8 cellular contexts compared by ENCODE assay signal in the genomic region with DNA sequence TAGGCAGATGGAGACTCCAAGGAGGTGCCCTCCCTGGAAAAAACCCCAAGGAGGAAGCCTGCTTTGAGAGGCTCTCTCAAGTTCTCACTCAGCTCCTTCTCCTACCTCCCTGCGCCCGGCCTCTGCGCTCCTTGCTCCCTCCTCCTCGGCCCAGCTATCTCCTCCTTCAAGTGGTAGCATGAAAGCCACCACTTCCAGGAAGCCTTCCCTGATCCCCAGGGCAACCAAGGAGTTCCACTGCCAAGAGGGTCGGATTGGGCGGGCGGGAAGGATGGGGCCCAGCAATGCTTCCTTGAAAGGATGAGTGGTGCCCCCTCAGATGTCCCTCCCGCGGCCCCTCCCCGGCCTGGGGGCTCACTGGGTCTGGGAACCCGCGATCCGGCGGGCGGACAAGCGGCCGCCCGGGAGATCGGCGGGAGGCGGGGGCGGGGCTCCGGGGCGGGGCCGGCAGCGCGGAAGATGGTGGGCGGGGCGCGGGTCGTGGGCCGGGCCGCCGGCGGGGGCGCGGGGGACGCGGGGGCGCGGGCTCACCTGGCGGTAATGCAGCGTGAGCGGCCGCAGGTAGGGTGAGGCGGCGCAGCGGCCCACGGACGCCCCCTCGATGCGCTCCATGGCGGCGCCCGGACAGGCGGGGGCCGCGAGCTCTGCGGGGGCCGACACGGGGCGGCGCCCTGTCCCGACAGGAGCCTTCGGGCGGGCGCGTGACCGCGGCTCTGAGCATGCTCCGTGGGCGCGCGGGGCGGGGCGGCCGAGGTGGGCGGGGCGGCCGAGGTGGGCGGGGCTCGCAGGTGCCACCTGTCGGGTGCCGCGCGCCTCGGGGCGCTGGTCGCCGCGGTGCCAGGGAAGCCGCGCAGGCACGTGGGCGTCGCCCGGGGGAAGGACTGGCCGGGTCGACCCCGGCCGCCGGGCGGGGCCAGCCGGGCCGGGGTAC. TPM values are rescaled to one million over a fixed set of nuclear protein-coding genes. Genes with fewer than 3 reads are reported as not detected.
A peak's percentile ranks its signal among the peaks of the same experiment; 100 is the strongest.
DNase-seq lines count a peak whose midpoint lies in the region; ATAC-seq and TF ChIP-seq lines count a peak whose summit lies in the region.

A gene (minus strand): TSS at position 715 of the 931 bp plus-strand sequence. CDS start 103 bp downstream, at position 612.

- H3K27ac ChIP-seq in adrenal gland: peak within 1 kb of the TSS in 1 of 5 donors; percentile 66
- peak within 1 kb of the TSS; percentile 16 to 60 for H3K27ac ChIP-seq in right atrium auricular region
- peak within 1 kb of the TSS; percentile 44 to 64 (median 54) for H3K27ac ChIP-seq in gastrocnemius medialis

- no peaks in the 10 kb centered on the region for H3K36me3 Mint-ChIP-seq in T-cell

- no peak for TF ChIP-seq POLR2A in adrenal gland (IDR thresholded peaks at IDR 0.05)
- peak; percentile 27 to 50 for TF ChIP-seq POLR2A in gastrocnemius medialis (IDR thresholded peaks at IDR 0.05)

- H3K4me3 ChIP-seq in adrenal gland (peak within 1 kb of the TSS in 3 of 4 donors; percentile 19 to 85 (median 40)), right atrium auricular region (peak within 1 kb of the TSS; percentile 49 to 57), gastrocnemius medialis (peak within 1 kb of the TSS; percentile 53 to 71 (median 60))

- H3K36me3 ChIP-seq in adrenal gland (replicated peaks in 1 of 2): no peaks in the 10 kb centered on the region
- no peaks in the 10 kb centered on the region for H3K36me3 ChIP-seq in right atrium auricular region
- H3K36me3 ChIP-seq in gastrocnemius medialis: no peaks in the 10 kb centered on the region

- 0 to 3% (median 1%) methylated on average over 2 to 101 of the region's 105 CpGs for WGBS in adrenal gland, 4 donors

- POLR2A ChIA-PET in T-cell (lab: Charles Lee): no interaction called here

- peaks cover 14 to 22% (median 15%) of the 10 kb centered on the region in 3 donors for H3K4me1 Mint-ChIP-seq in T-cell

- H3K9me3 Mint-ChIP-seq in T-cell: no peaks in the 10 kb centered on the region

- in situ Hi-C loops in ACHN (cut with HindIII; ENCODE audit: low pct_ligation_motif_present, low pct_unique_long_range_greater_than_20kb, low sequenced_read_pairs) (no loop called here), gastrocnemius medialis (cut with MboI; ENCODE audit: low sequenced_read_pairs in 4 of 4) (no loop called here)

- no peak within 1 kb of the TSS for H3K27ac Mint-ChIP-seq in T-cell

- H3K27me3 Mint-ChIP-seq in T-cell: no peaks in the 10 kb centered on the region

- H3K9me3 ChIP-seq in adrenal gland (replicated peaks in 1 of 3): no peaks in the 10 kb centered on the region
- no peaks in the 10 kb centered on the region for H3K9me3 ChIP-seq in right atrium auricular region
- no peaks in the 10 kb centered on the region for H3K9me3 ChIP-seq in gastrocnemius medialis

- CTCF ChIA-PET in T-cell (lab: Charles Lee): interaction anchor here in 1 of 2 donors (0.7 kb wide), 1 partner anchor 90 kb away, joined by 4 read pairs; no protein-coding TSS in a partner anchor

- TF ChIP-seq CTCF in adrenal gland (IDR thresholded peaks at IDR 0.05): no peak
- TF ChIP-seq CTCF in right atrium auricular region (IDR thresholded peaks at IDR 0.05): no peak
- no peak for TF ChIP-seq CTCF in gastrocnemius medialis (IDR thresholded peaks at IDR 0.05 in 4 of 5, conservative IDR thresholded peaks at IDR 0.05 in 1 of 5)

- peak within 1 kb of the TSS; percentile 73 to 76 (median 75) for H3K4me3 Mint-ChIP-seq in T-cell

- peak; percentile 58 for ATAC-seq in GM18907 (IDR thresholded peaks at IDR 0.05; ENCODE audit: unreplicated experiment)
- peak; percentile 88 to 93 (median 89) for ATAC-seq in T-cell (replicated peaks in 1 of 4)
- ATAC-seq in gastrocnemius medialis: peak; percentile 75 to 79
- ATAC-seq in HG02571 (IDR thresholded peaks at IDR 0.05; ENCODE audit: unreplicated experiment): no peak

- H3K27me3 ChIP-seq in adrenal gland (no peaks in the 10 kb centered on the region), right atrium auricular region (no peaks in the 10 kb centered on the region), gastrocnemius medialis (no peaks in the 10 kb centered on the region)

- DNase-seq in ACHN: peak; percentile 63
- DNase-seq in HT1080 (ENCODE audit: low read depth): peak; percentile 39
- DNase-seq in T-cell: peak; percentile 56 to 94 (median 78)
- DNase-seq in adrenal gland: peak; percentile 67 to 86 (median 81)
- no peak for DNase-seq in right atrium auricular region (ENCODE audit: low spot score)
- DNase-seq in gastrocnemius medialis: peak in 1 of 2 donors; percentile 69

- H3K4me1 ChIP-seq in adrenal gland (replicated peaks in 1 of 2) (peaks cover 8 to 11% of the 10 kb centered on the region in 2 donors), right atrium auricular region (peaks cover 0 to 22% of the 10 kb centered on the region in 2 donors), gastrocnemius medialis (peaks cover 20 to 35% of the 10 kb centered on the region in 2 donors)

- intact Hi-C loops in adrenal gland (cut with DNase I) (no loop called here), gastrocnemius medialis (cut with DNase I; ENCODE audit: low total_unique reads) (loop anchor here (5.0 kb wide), 1 partner anchor 89 kb away; no protein-coding TSS in a partner anchor)

RNA-seq across cellular contexts. Expression of the gene that starts here (rescaled TPM):
- total RNA-seq in HT1080 (2014; rRNA removed; shearing (Covaris generic)): 14.2 and 21.4 TPM in 2 replicates
- polyA plus RNA-seq in HT1080 (2015; cell fraction: cytosol; rRNA removed): 21.8 and 28.2 TPM in 2 replicates
- 13.9 and 17.2 TPM in 2 replicates for polyA plus RNA-seq in HT1080 (2015; cell fraction: nucleus; rRNA removed)
- total RNA-seq in T-cell (10 to 100 TPM; 10.0 to 25.5 (median 20.2) TPM), adrenal gland (10 to 100 TPM; 25.6 to 55.8 (median 36.6) TPM), right atrium auricular region (10 to 100 TPM; 17.1 to 18.9 TPM), gastrocnemius medialis (10 to 100 TPM; 11.0 to 25.5 (median 16.4) TPM)
- 10 to 100 TPM in 2 of 3 donors, 1 to 10 TPM in 1; 4.1 to 49.1 (median 48.0) TPM for polyA plus RNA-seq in adrenal gland

Comparison
In these comparisons a context has a peak if more than half of its experiments do, and no peak if none do; other contexts are left out.
1. POLR2A ChIP-seq: peak in gastrocnemius medialis (2 of 2); none in adrenal gland (0 of 2).
2. Peak in every context shown above with its lines, with median percentiles within 50 percentile points of each other: H3K4me3 ChIP-seq.